In genomic region chr7:2880051-2880450, GRCh38 we compare ENCODE assay signal across 19 cellular contexts. TPM values are rescaled to one million over a fixed set of nuclear protein-coding genes. Genes with fewer than 3 reads are reported as not detected.
DNase-seq lines count a peak whose midpoint lies in the region; ATAC-seq and TF ChIP-seq lines count a peak whose summit lies in the region.
"Had no signal": no experiment of that assay in that cellular context is flagged by ENCODE, and none has a peak within 500 bp of the region (broad histone marks: within the 10 kb centered on the region; RNA-seq: fewer than 3 reads in every experiment).

No MANE protein-coding gene starts in this region.

- no peak for DNase-seq in activated CD4-positive, alpha-beta memory T cell treated with anti-CD3 and anti-CD28 coated beads, Interleukin-2, amount 10 ng/mL, durations not matched to agents 7 days and 5 days
- DNase-seq in activated CD4-positive, alpha-beta memory T cell treated with anti-CD3 and anti-CD28 coated beads for 36 hours = no peak
- DNase-seq in WTC11 (ENCODE audit: low spot score) = no peak
- DNase-seq in GOT3 (lab: John Stamatoyannopoulos, UW) = no peak
- no peak for DNase-seq in GM10248 (ENCODE audit: extremely low spot score)
- no peak for DNase-seq in activated CD4-positive, alpha-beta T cell treated with anti-CD3 and anti-CD28 coated beads, Interleukin-2, amount 50 U/mL, for 4 hours
- DNase-seq: 8988T; DMS53; GF-D8; H9; NCI-H2029; NCI-H226; NCI-H524; NCI-H774; NK-92 treated with Interleukin-12 subunit alpha and Interleukin-12 subunit beta, amount 100 ng/mL, for 24 hours had no signal

- H3K4me3 Mint-ChIP-seq in activated CD4-positive, alpha-beta memory T cell treated with anti-CD3 and anti-CD28 coated beads, Interleukin-2, amount 10 ng/mL, durations not matched to agents 7 days and 5 days = no peak overlapping the region
- H3K4me3 Mint-ChIP-seq in activated CD4-positive, alpha-beta memory T cell treated with anti-CD3 and anti-CD28 coated beads for 36 hours = no peak overlapping the region
- H3K4me3 Mint-ChIP-seq in WTC11 (no peak overlapping the region), nephron (no peak overlapping the region)
- H3K4me3 Mint-ChIP-seq: H9 had no signal

- intact Hi-C loops in activated CD4-positive, alpha-beta memory T cell treated with anti-CD3 and anti-CD28 coated beads for 36 hours (cut with micrococcal nuclease) = no loop called here

- no peaks in the 10 kb centered on the region for H3K27me3 Mint-ChIP-seq in activated CD4-positive, alpha-beta memory T cell treated with anti-CD3 and anti-CD28 coated beads, Interleukin-2, amount 10 ng/mL, durations not matched to agents 7 days and 5 days
- H3K27me3 Mint-ChIP-seq in activated CD4-positive, alpha-beta memory T cell treated with anti-CD3 and anti-CD28 coated beads for 36 hours = no peaks in the 10 kb centered on the region
- H3K27me3 Mint-ChIP-seq in WTC11 (ENCODE audit: low read depth) = no peaks in the 10 kb centered on the region
- H3K27me3 Mint-ChIP-seq in nephron (ENCODE audit: low read depth) = peaks cover 35% of the 10 kb centered on the region

- TF ChIP-seq CTCF in WTC11 (IDR thresholded peaks at IDR 0.05) = no peak
- no peak for TF ChIP-seq CTCF in nephron (IDR thresholded peaks at IDR 0.05; ENCODE audit: unreplicated experiment in 3 of 3)
- no peak for TF ChIP-seq CTCF in GM10248 (IDR thresholded peaks at IDR 0.05; ENCODE audit: control extremely low read depth, extremely low read depth, low read depth, missing control alignments)

- peaks cover 20% of the 10 kb centered on the region for H3K4me1 Mint-ChIP-seq in activated CD4-positive, alpha-beta memory T cell treated with anti-CD3 and anti-CD28 coated beads, Interleukin-2, amount 10 ng/mL, durations not matched to agents 7 days and 5 days
- H3K4me1 Mint-ChIP-seq in activated CD4-positive, alpha-beta memory T cell treated with anti-CD3 and anti-CD28 coated beads for 36 hours (ENCODE audit: low read depth) = peaks cover 21% of the 10 kb centered on the region
- H3K4me1 Mint-ChIP-seq in WTC11 (peaks cover 47% of the 10 kb centered on the region), nephron (peaks cover 51% of the 10 kb centered on the region)

- no peak for ATAC-seq in WTC11
- ATAC-seq: K562, Panc1, SK-N-SH treated with all-trans-retinoic acid at 6 μM for 48 hours had no signal

- no peaks in the 10 kb centered on the region for H3K36me3 Mint-ChIP-seq in activated CD4-positive, alpha-beta memory T cell treated with anti-CD3 and anti-CD28 coated beads, Interleukin-2, amount 10 ng/mL, durations not matched to agents 7 days and 5 days (ENCODE audit: low read depth)
- H3K36me3 Mint-ChIP-seq in activated CD4-positive, alpha-beta memory T cell treated with anti-CD3 and anti-CD28 coated beads for 36 hours = no peaks in the 10 kb centered on the region
- no peaks in the 10 kb centered on the region for H3K36me3 Mint-ChIP-seq in WTC11
- H3K36me3 Mint-ChIP-seq in nephron (ENCODE audit: low read depth) = no peaks in the 10 kb centered on the region

- H3K27ac Mint-ChIP-seq in activated CD4-positive, alpha-beta memory T cell treated with anti-CD3 and anti-CD28 coated beads, Interleukin-2, amount 10 ng/mL, durations not matched to agents 7 days and 5 days = peak overlapping the region; percentile 23
- no peak overlapping the region for H3K27ac Mint-ChIP-seq in activated CD4-positive, alpha-beta memory T cell treated with anti-CD3 and anti-CD28 coated beads for 36 hours
- H3K27ac Mint-ChIP-seq in WTC11 (peak overlapping the region; percentile 66; the same call in 1 of the 2 replicates), nephron (peak overlapping the region in 2 of 3 experiments; percentile 0 to 2)

- H3K9me3 Mint-ChIP-seq in activated CD4-positive, alpha-beta memory T cell treated with anti-CD3 and anti-CD28 coated beads, Interleukin-2, amount 10 ng/mL, durations not matched to agents 7 days and 5 days = peaks cover 5% of the 10 kb centered on the region
- H3K9me3 Mint-ChIP-seq in activated CD4-positive, alpha-beta memory T cell treated with anti-CD3 and anti-CD28 coated beads for 36 hours = no peaks in the 10 kb centered on the region
- H3K9me3 Mint-ChIP-seq in WTC11 (peaks cover 6% of the 10 kb centered on the region; the same call in 1 of the 2 replicates), nephron (no peaks in the 10 kb centered on the region)

- POLR2A ChIA-PET in activated CD4-positive, alpha-beta memory T cell treated with anti-CD3 and anti-CD28 coated beads, Interleukin-2, amount 10 ng/mL, durations not matched to agents 7 days and 5 days (lab: Charles Lee) = no interaction called here
- POLR2A ChIA-PET in activated CD4-positive, alpha-beta memory T cell treated with anti-CD3 and anti-CD28 coated beads for 36 hours (lab: Charles Lee) = no interaction called here
- POLR2A ChIA-PET in WTC11 (lab: Charles Lee) = no interaction called here
- POLR2A ChIA-PET in GM10248 (lab: Yijun Ruan, JAX) = no interaction called here

- CTCF ChIA-PET in activated CD4-positive, alpha-beta memory T cell treated with anti-CD3 and anti-CD28 coated beads, Interleukin-2, amount 10 ng/mL, durations not matched to agents 7 days and 5 days (lab: Charles Lee) = no interaction called here
- CTCF ChIA-PET in activated CD4-positive, alpha-beta memory T cell treated with anti-CD3 and anti-CD28 coated beads for 36 hours (lab: Charles Lee) = no interaction called here
- CTCF ChIA-PET in WTC11 (lab: Charles Lee) = no interaction called here
- CTCF ChIA-PET in GM10248 (lab: Yijun Ruan, JAX) = no interaction called here

TF ChIP-seq in WTC11, 78 proteins besides CTCF, POLR2A, EP300 and RAD21 (continues in another document):
- TF ChIP-seq MXD4 (CRISPR knock-in tag; IDR thresholded peaks at IDR 0.05; ENCODE audit: borderline replicate concordance) (no peak), GTF2I (CRISPR knock-in tag; conservative IDR thresholded peaks at IDR 0.05) (no peak), ZNF671 (CRISPR knock-in tag; IDR thresholded peaks at IDR 0.05) (no peak), CREM (CRISPR knock-in tag; IDR thresholded peaks at IDR 0.05) (no peak), ZMAT4 (CRISPR knock-in tag; IDR thresholded peaks at IDR 0.05) (no peak), OVOL2 (CRISPR knock-in tag; IDR thresholded peaks at IDR 0.05; ENCODE audit: borderline replicate concordance) (no peak)
- TF ChIP-seq, protein P1, sequence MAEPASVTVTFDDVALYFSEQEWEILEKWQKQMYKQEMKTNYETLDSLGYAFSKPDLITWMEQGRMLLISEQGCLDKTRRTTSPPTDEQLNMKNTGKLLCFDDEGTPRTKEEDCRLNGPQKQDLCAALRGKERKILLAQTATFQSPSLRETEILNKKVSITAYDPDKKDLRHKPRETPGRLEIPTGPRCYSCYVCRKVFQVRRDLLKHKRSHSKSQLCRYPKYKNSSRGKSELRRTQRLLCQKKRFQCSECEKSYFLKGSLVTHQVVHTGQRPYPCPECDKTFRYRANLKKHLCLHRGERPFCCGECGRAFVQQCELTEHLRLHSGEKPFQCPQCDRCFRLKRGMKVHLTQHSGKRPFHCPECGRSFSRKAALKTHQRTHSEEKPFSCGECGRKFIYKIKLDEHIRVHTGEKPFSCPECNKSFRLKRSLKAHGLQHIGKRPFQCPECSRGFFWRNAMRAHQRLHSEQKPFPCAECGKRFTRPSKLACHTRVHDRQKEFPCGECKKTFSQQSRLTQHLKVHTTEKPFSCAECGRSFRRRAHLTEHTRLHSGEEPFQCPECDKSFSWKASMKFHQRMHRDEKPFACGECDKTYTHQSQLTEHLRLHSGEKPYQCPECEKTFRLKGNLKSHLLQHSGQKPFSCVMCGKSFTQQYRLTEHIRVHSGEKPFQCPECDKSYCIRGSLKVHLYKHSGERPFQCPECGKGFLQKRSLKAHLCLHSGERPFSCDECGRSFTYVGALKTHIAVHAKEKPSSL (CRISPR knock-in tag; conservative IDR thresholded peaks at IDR 0.05) = no peak
- TF ChIP-seq, protein P2, sequence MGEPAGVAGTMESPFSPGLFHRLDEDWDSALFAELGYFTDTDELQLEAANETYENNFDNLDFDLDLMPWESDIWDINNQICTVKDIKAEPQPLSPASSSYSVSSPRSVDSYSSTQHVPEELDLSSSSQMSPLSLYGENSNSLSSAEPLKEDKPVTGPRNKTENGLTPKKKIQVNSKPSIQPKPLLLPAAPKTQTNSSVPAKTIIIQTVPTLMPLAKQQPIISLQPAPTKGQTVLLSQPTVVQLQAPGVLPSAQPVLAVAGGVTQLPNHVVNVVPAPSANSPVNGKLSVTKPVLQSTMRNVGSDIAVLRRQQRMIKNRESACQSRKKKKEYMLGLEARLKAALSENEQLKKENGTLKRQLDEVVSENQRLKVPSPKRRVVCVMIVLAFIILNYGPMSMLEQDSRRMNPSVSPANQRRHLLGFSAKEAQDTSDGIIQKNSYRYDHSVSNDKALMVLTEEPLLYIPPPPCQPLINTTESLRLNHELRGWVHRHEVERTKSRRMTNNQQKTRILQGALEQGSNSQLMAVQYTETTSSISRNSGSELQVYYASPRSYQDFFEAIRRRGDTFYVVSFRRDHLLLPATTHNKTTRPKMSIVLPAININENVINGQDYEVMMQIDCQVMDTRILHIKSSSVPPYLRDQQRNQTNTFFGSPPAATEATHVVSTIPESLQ (CRISPR knock-in tag; IDR thresholded peaks at IDR 0.05) = no peak
- TF ChIP-seq, protein P3, sequence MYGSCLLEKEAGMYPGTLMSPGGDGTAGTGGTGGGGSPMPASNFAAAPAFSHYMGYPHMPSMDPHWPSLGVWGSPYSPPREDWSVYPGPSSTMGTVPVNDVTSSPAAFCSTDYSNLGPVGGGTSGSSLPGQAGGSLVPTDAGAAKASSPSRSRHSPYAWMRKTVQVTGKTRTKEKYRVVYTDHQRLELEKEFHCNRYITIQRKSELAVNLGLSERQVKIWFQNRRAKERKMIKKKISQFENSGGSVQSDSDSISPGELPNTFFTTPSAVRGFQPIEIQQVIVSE (CRISPR knock-in tag; IDR thresholded peaks at IDR 0.05; ENCODE audit: borderline replicate concordance) = no peak

RNA-seq across cellular contexts. Expression of gene GNA12, which starts 35.9 kb away (rescaled TPM):
- total RNA-seq in activated CD4-positive, alpha-beta memory T cell treated with anti-CD3 and anti-CD28 coated beads, Interleukin-2, amount 10 ng/mL, durations not matched to agents 7 days and 5 days = 10 to 100 TPM; 16.3 to 17.4 TPM
- 10 to 100 TPM; 23.6 to 23.7 TPM for total RNA-seq in activated CD4-positive, alpha-beta memory T cell treated with anti-CD3 and anti-CD28 coated beads for 36 hours
- total RNA-seq in WTC11 (2021) = 89.2 to 99.6 TPM (median 90.3 TPM) in 3 replicates
